16 cellular contexts compared by ENCODE assay signal in the genomic region with DNA sequence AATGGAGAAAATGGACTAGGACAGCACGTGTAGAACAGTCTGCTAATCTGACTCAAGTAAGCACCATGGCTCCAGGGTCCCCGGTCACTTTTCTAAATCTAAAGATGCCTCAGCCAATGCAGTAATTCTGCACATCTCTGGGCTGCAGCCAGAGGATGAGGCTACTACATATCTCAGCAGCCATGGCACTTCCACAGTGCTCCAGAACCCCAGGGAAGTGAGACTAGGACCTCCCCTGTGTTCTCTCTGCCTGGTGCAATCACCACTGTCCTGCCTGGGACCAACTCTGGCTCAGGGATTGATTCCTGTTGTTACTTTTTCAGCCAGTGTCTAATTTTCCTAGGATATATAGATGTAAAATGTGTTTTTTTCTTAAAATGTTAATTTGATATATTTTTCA.
DNase-seq lines count a peak whose midpoint lies in the region; ATAC-seq, FAIRE-seq and TF ChIP-seq lines count a peak whose summit lies in the region.
"Had no signal": no experiment of that assay in that cellular context is flagged by ENCODE, and none has a peak within 500 bp of the region (broad histone marks: within the 10 kb centered on the region; RNA-seq: fewer than 3 reads in every experiment).

No MANE protein-coding gene starts in this region.

- no peaks in the 10 kb centered on the region for H3K9me1 ChIP-seq in keratinocyte (ENCODE audit: control insufficient read depth, extremely low read depth, insufficient read depth, low read length)

- DNase-seq in HL-60 (ENCODE audit: low read depth in 1 of 2, low spot score in 1 of 2) (no peak), RWPE2 (ENCODE audit: low spot score) (no peak), keratinocyte (ENCODE audit: low read depth, low spot score) (no peak), NCI-H510A (lab: John Stamatoyannopoulos, UW) (no peak)
- DNase-seq: Calu3; CD4-positive, alpha-beta memory T cell; NCI-H1436; NCI-H2029; NCI-H2171; NCI-H510A treated with DMSO at 0.1 percent for 48 hours; NCI-H82; SIG-M5 had no signal

- no peak for FAIRE-seq in keratinocyte (lab: Jason Lieb, UNC)

- H3K9ac ChIP-seq in BLaER1 = no peak overlapping the region
- no peak overlapping the region for H3K9ac ChIP-seq in keratinocyte (ENCODE audit: control insufficient read depth, extremely low read depth, insufficient read depth, low read length)

- peak overlapping the region; percentile 79 for H3K4me2 ChIP-seq in BLaER1
- H3K4me2 ChIP-seq in keratinocyte (ENCODE audit: control insufficient read depth, extremely low read depth, insufficient read depth, low read depth, low read length) = peak overlapping the region; percentile 80

- H3K36me3 ChIP-seq in BLaER1 (no peaks in the 10 kb centered on the region), RWPE2 (ENCODE audit: low read depth) (no peaks in the 10 kb centered on the region), keratinocyte (ENCODE audit: control insufficient read depth in 2 of 2, extremely low read depth in 1 of 2, insufficient read depth in 2 of 2, low read length in 2 of 2) (no peaks in the 10 kb centered on the region)

- H3K27me3 ChIP-seq in BLaER1 = peaks cover 4% of the 10 kb centered on the region; the same call in 1 of the 2 replicates
- no peaks in the 10 kb centered on the region for H3K27me3 ChIP-seq in HL-60 (ENCODE audit: insufficient read depth, poor library complexity, severe bottlenecking)
- no peaks in the 10 kb centered on the region for H3K27me3 ChIP-seq in RWPE2 (ENCODE audit: insufficient read depth, poor library complexity, severe bottlenecking)
- no peaks in the 10 kb centered on the region for H3K27me3 ChIP-seq in keratinocyte (ENCODE audit: control insufficient read depth, extremely low read depth, insufficient read depth, low read length)

- dilution Hi-C loops in keratinocyte (cut with MboI; ENCODE audit: extremely low pct_ligation_motif_present, low sequenced_read_pairs) = no loop called here

- TF ChIP-seq CTCF in HL-60 (IDR thresholded peaks at IDR 0.05; ENCODE audit: insufficient read depth, low read length) = no peak
- TF ChIP-seq CTCF in RWPE2 (IDR thresholded peaks at IDR 0.05; ENCODE audit: poor library complexity, severe bottlenecking) = no peak
- TF ChIP-seq CTCF in keratinocyte (optimal IDR thresholded peaks at IDR 0.05 in 1 of 3, IDR thresholded peaks at IDR 0.05 in 1 of 3, conservative IDR thresholded peaks at IDR 0.05 in 1 of 3; ENCODE audit: extremely low read depth in 1 of 3, insufficient read depth in 2 of 3, low read length in 3 of 3) = no peak

- H3K9me3 ChIP-seq in BLaER1 = no peaks in the 10 kb centered on the region
- H3K9me3 ChIP-seq in RWPE2 (ENCODE audit: severe bottlenecking) = peaks cover 2% of the 10 kb centered on the region
- H3K9me3 ChIP-seq in keratinocyte (ENCODE audit: control insufficient read depth, low read depth, low read length) = no peaks in the 10 kb centered on the region

- no peaks in the 10 kb centered on the region for H3K79me2 ChIP-seq in keratinocyte (ENCODE audit: control insufficient read depth, insufficient read depth, low read length)

- peaks cover 44% of the 10 kb centered on the region for H3K4me1 ChIP-seq in BLaER1
- peaks cover 26% of the 10 kb centered on the region for H3K4me1 ChIP-seq in RWPE2 (ENCODE audit: insufficient read depth, poor library complexity, severe bottlenecking)
- peaks cover 24% of the 10 kb centered on the region for H3K4me1 ChIP-seq in keratinocyte (ENCODE audit: control insufficient read depth, extremely low read depth, insufficient read depth, low read length)

- ATAC-seq in RWPE2 (ENCODE audit: low read depth) = no peak
- no peak for ATAC-seq in HG03354 (IDR thresholded peaks at IDR 0.05; ENCODE audit: poor library complexity, severe bottlenecking, unreplicated experiment)
- no peak for ATAC-seq in HG03460 (IDR thresholded peaks at IDR 0.05; ENCODE audit: unreplicated experiment)
- no peak for ATAC-seq in HG03039 (IDR thresholded peaks at IDR 0.05; ENCODE audit: unreplicated experiment)

- H4K20me1 ChIP-seq in BLaER1 = no peaks in the 10 kb centered on the region
- no peaks in the 10 kb centered on the region for H4K20me1 ChIP-seq in keratinocyte (ENCODE audit: control insufficient read depth, extremely low read depth, insufficient read depth, low read length)

- H3K4me3 ChIP-seq in BLaER1 = no peak overlapping the region
- no peak overlapping the region for H3K4me3 ChIP-seq in HL-60 (replicated peaks; ENCODE audit: insufficient read depth, low read length)
- no peak overlapping the region for H3K4me3 ChIP-seq in RWPE2 (ENCODE audit: severe bottlenecking)
- H3K4me3 ChIP-seq in keratinocyte (ENCODE audit: control insufficient read depth in 2 of 3, extremely low read depth in 1 of 3, insufficient read depth in 2 of 3, low read depth in 1 of 3, low read length in 3 of 3) = no peak overlapping the region

- no peak overlapping the region for H2AFZ ChIP-seq in keratinocyte (ENCODE audit: control insufficient read depth, low read length)

- H3K27ac ChIP-seq in BLaER1 (0 out of 2 replicates have a peak overlapping the region, but pooled peaks have one; percentile 31), HL-60 (replicated peaks) (peak overlapping the region; percentile 3; the same call in 1 of the 2 replicates), RWPE2 (ENCODE audit: poor library complexity, severe bottlenecking) (peak overlapping the region; percentile 97), keratinocyte (ENCODE audit: control insufficient read depth, insufficient read depth, low read length) (peak overlapping the region; percentile 97)

Comparison
In these comparisons a context has a peak if more than half of its experiments do, and no peak if none do; other contexts are left out.
1. H3K27ac ChIP-seq: peak in every context shown above with its lines; median percentile 97 in RWPE2; 97 in keratinocyte; 31 in BLaER1; 3 in HL-60.